Comparison of ENCODE assay signal across 12 cellular contexts in the genomic region with DNA sequence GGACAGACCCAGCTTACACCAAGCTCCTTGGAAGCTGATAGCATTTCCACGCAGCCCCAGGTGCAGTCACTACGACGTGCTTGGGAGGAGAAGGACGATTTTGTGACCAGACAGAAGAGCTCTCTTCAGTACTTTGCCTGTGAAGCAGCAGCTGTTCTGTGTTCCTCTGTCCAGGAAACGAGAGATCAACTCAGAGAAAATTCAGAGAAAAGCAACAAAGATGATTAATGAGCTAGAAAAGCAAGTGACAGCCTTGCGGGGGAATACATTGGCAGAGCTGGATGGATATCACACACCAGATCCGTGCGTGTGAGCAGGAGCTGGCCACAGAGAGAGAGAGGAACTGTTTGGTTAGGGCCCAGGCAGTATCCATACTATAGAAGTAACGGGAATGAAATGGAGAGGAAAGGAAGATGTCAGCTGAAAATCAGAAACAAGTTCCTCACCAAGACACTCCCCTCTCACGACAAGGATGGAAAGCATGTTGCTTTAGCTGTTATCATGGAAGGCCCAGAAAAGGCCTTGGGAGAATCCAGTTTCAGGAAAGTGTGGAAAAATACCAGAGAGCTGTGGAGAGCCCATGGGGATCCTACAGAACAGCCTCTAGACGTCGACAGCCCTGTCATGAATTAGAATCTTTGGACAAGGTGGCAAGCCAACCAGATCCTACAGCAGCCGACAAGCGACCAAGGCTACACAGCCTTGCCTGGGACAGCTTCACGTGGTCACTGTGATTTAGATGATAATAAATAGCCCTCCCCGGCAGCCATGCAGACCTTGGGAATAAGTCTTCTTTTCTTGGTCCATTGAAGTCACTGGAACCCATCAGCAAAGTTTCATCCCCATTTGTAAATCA.
DNase-seq lines count a peak whose midpoint lies in the region; ATAC-seq and TF ChIP-seq lines count a peak whose summit lies in the region.
"Had no signal": no experiment of that assay in that cellular context is flagged by ENCODE, and none has a peak within 500 bp of the region (broad histone marks: within the 10 kb centered on the region; RNA-seq: fewer than 3 reads in every experiment).

No MANE protein-coding gene starts in this region.

- H3K4ac ChIP-seq in mesendoderm (ENCODE audit: low read depth, low read length): no peak overlapping the region

- peaks cover 2% of the 10 kb centered on the region for H3K4me1 ChIP-seq in mesendoderm (ENCODE audit: control insufficient read depth, low read depth, low read length)

- DNase-seq in activated CD4-positive, alpha-beta T cell treated with anti-CD3 and anti-CD28 coated beads for 36 hours: no peak
- no peak for DNase-seq in activated CD4-positive, alpha-beta T cell treated with anti-CD3 and anti-CD28 coated beads for 48 hours
- peak; percentile 33 for DNase-seq in left lobe of liver (ENCODE audit: low spot score)
- DNase-seq in stimulated activated naive B cell treated with anti-CD40 and anti-IgM and Interleukin-4, amounts not matched to agents 10 μg/mL and 1 μg/mL and 100 μg/mL, for 72 hours: no peak
- DNase-seq in mesendoderm: no peak
- DNase-seq in HuH-7.5 (ENCODE audit: low spot score): no peak
- DNase-seq: aorta, NCI-H1694 treated with DMSO at 0.1 percent for 48 hours had no signal

- intact Hi-C loops in activated CD4-positive, alpha-beta T cell treated with anti-CD3 and anti-CD28 coated beads for 36 hours (cut with DNase I, micrococcal nuclease): no loop called here

- H3K9me3 Mint-ChIP-seq in activated CD4-positive, alpha-beta T cell treated with anti-CD3 and anti-CD28 coated beads for 36 hours (ENCODE audit: low read depth): peaks cover 13% of the 10 kb centered on the region
- H3K9me3 Mint-ChIP-seq in brain: peaks cover 0 to 9% (median 5%) of the 10 kb centered on the region in 5 experiments
- H3K9me3 Mint-ChIP-seq in stimulated activated naive B cell treated with anti-CD40 and anti-IgM and Interleukin-4, amounts not matched to agents 10 μg/mL and 1 μg/mL and 100 μg/mL, for 72 hours: peaks cover 10 to 14% of the 10 kb centered on the region in 2 donors

- H4K8ac ChIP-seq in mesendoderm (ENCODE audit: low read depth, low read length): no peak overlapping the region

- WGBS in mesendoderm (ENCODE audit: extremely low coverage, insufficient coverage, low lambda C conversion rate): no CpG with 5 or more reads among the region's 16 CpGs

- H3K27me3 Mint-ChIP-seq in activated CD4-positive, alpha-beta T cell treated with anti-CD3 and anti-CD28 coated beads for 36 hours: no peaks in the 10 kb centered on the region
- H3K27me3 Mint-ChIP-seq in brain: peaks cover 5% of the 10 kb centered on the region
- no peaks in the 10 kb centered on the region for H3K27me3 Mint-ChIP-seq in stimulated activated naive B cell treated with anti-CD40 and anti-IgM and Interleukin-4, amounts not matched to agents 10 μg/mL and 1 μg/mL and 100 μg/mL, for 72 hours

- no peak overlapping the region for H3K9ac ChIP-seq in mesendoderm (ENCODE audit: low read length)

- no peak overlapping the region for H2AK5ac ChIP-seq in mesendoderm (ENCODE audit: low read length)

- peaks cover 41% of the 10 kb centered on the region for H3K4me1 Mint-ChIP-seq in activated CD4-positive, alpha-beta T cell treated with anti-CD3 and anti-CD28 coated beads for 36 hours
- H3K4me1 Mint-ChIP-seq in brain: peaks cover 60% of the 10 kb centered on the region
- peaks cover 63 to 74% of the 10 kb centered on the region in 2 donors for H3K4me1 Mint-ChIP-seq in stimulated activated naive B cell treated with anti-CD40 and anti-IgM and Interleukin-4, amounts not matched to agents 10 μg/mL and 1 μg/mL and 100 μg/mL, for 72 hours

- H3K4me3 ChIP-seq in mesendoderm (ENCODE audit: low read length): no peak overlapping the region
- H3K4me3 ChIP-seq: thoracic aorta had no signal

- no peaks in the 10 kb centered on the region for H3K27me3 ChIP-seq in mesendoderm (ENCODE audit: insufficient read depth, low read length, poor library complexity)

- H3K27ac Mint-ChIP-seq in activated CD4-positive, alpha-beta T cell treated with anti-CD3 and anti-CD28 coated beads for 36 hours: peak overlapping the region; percentile 0
- peak overlapping the region; percentile 68 to 90 (median 76) for H3K27ac Mint-ChIP-seq in brain
- peak overlapping the region; percentile 11 for H3K27ac Mint-ChIP-seq in stimulated activated naive B cell treated with anti-CD40 and anti-IgM and Interleukin-4, amounts not matched to agents 10 μg/mL and 1 μg/mL and 100 μg/mL, for 72 hours

- H2BK5ac ChIP-seq in mesendoderm (ENCODE audit: low read length): no peak overlapping the region

- no peaks in the 10 kb centered on the region for H3K79me2 ChIP-seq in mesendoderm (ENCODE audit: control insufficient read depth, insufficient read depth, low read length)

- H3K36me3 Mint-ChIP-seq in activated CD4-positive, alpha-beta T cell treated with anti-CD3 and anti-CD28 coated beads for 36 hours (ENCODE audit: low read depth): peaks cover 6% of the 10 kb centered on the region
- H3K36me3 Mint-ChIP-seq in brain: no peaks in the 10 kb centered on the region
- H3K36me3 Mint-ChIP-seq in stimulated activated naive B cell treated with anti-CD40 and anti-IgM and Interleukin-4, amounts not matched to agents 10 μg/mL and 1 μg/mL and 100 μg/mL, for 72 hours: peaks cover 0 to 7% of the 10 kb centered on the region in 2 donors

- POLR2A ChIA-PET in activated CD4-positive, alpha-beta T cell treated with anti-CD3 and anti-CD28 coated beads for 36 hours (lab: Charles Lee): no interaction called here

- H4K5ac ChIP-seq in mesendoderm (ENCODE audit: low read length): no peak overlapping the region

- ATAC-seq in activated CD4-positive, alpha-beta T cell treated with anti-CD3 and anti-CD28 coated beads for 36 hours: no peak
- ATAC-seq in left lobe of liver (no peak), GM19397 (IDR thresholded peaks at IDR 0.05; ENCODE audit: unreplicated experiment) (no peak)
- peak; percentile 8 to 28 for ATAC-seq in stimulated activated naive B cell treated with anti-CD40 and anti-IgM and Interleukin-4, amounts not matched to agents 10 μg/mL and 1 μg/mL and 100 μg/mL, for 72 hours (replicated peaks)

- no peak overlapping the region for H3K4me3 Mint-ChIP-seq in activated CD4-positive, alpha-beta T cell treated with anti-CD3 and anti-CD28 coated beads for 36 hours
- H3K4me3 Mint-ChIP-seq in brain: peak overlapping the region in 3 of 5 experiments; percentile 7 to 45 (median 12)
- peak overlapping the region in 1 of 2 donors; percentile 31 for H3K4me3 Mint-ChIP-seq in stimulated activated naive B cell treated with anti-CD40 and anti-IgM and Interleukin-4, amounts not matched to agents 10 μg/mL and 1 μg/mL and 100 μg/mL, for 72 hours

- H3K56ac ChIP-seq in mesendoderm (ENCODE audit: low read length): no peak overlapping the region

- no peak overlapping the region for H2BK120ac ChIP-seq in mesendoderm (ENCODE audit: low read depth, low read length)

- no peak overlapping the region for H3K4me2 ChIP-seq in mesendoderm (ENCODE audit: low read length)

- H3K36me3 ChIP-seq in mesendoderm (ENCODE audit: control insufficient read depth, insufficient read depth, low read length): no peaks in the 10 kb centered on the region
- H3K36me3 ChIP-seq: thoracic aorta had no signal

- CTCF ChIA-PET in activated CD4-positive, alpha-beta T cell treated with anti-CD3 and anti-CD28 coated beads for 36 hours (lab: Charles Lee): interaction anchor here (0.5 to 1.0 kb wide), 3 partner anchors 12 to 509 kb away, joined by 3 to 4 read pairs (median 3); no protein-coding TSS in a partner anchor

- no peak overlapping the region for H3K27ac ChIP-seq in mesendoderm (ENCODE audit: low read depth, low read length)
- H3K27ac ChIP-seq: RWPE1 had no signal

- no peak for TF ChIP-seq CTCF in brain (conservative IDR thresholded peaks at IDR 0.05)

- H2BK15ac ChIP-seq in mesendoderm (replicated peaks; ENCODE audit: low read depth): no peak overlapping the region

- H3K18ac ChIP-seq in mesendoderm (ENCODE audit: low read length): no peak overlapping the region

- no peaks in the 10 kb centered on the region for H3K79me1 ChIP-seq in mesendoderm (ENCODE audit: low read length)

- no peak overlapping the region for H3K23ac ChIP-seq in mesendoderm (ENCODE audit: low read length)

Comparison
In these comparisons a context has a peak if more than half of its experiments do, and no peak if none do; other contexts are left out.
1. ATAC-seq: peak in stimulated activated naive B cell treated with anti-CD40 and anti-IgM and Interleukin-4, amounts not matched to agents 10 μg/mL and 1 μg/mL and 100 μg/mL, for 72 hours (2 of 2); none in activated CD4-positive, alpha-beta T cell treated with anti-CD3 and anti-CD28 coated beads for 36 hours (single experiment), left lobe of liver (single experiment) and GM19397 (single experiment).
2. H3K27ac Mint-ChIP-seq: peak in every context shown above with its lines; median percentile 76 in brain; 11 in stimulated activated naive B cell treated with anti-CD40 and anti-IgM and Interleukin-4, amounts not matched to agents 10 μg/mL and 1 μg/mL and 100 μg/mL, for 72 hours; 0 in activated CD4-positive, alpha-beta T cell treated with anti-CD3 and anti-CD28 coated beads for 36 hours.